In the genomic region with DNA sequence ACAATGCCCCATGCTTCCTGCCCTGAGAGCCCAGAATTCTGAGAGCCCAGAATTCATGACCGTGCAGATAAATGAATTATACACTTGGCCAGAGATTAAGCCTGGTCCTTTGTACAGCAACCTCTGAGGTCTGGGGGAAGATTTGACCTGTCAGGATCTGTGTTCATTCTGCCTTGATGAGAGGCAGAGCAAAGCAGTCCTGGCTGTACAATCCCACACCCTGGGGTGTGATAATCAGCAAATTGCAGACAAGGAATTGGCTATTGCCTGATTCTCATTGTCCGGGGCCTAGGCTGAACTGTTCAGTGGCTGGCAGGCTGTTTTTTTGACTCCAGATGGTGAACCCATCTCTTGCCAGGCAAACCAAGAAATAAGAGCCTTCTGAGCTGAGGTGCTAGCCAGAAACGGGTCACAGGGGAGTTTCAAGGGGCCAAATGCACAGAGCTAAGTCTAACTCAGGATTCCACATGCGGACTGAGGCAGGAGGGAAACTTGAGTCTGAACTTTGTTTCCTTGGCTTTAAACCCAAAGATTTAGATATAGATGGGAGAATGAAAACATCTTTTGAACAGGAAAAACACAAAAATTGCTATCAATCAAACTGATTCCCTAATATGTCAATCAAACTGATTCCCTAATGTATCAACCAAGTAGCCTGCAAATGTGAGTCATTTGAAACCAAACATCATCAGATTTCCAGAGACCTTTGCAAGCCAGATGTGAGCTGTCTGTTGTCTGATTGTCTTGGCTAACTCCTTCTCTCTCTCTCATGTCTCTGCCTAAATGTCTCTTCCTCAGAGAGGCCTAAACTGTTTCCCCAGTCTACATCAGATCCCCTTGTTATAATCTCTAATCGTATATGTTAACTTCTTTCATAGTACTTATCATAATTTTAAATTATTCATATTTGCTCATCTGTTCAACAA, we compare ENCODE assay signal across 19 cellular contexts.
A peak's percentile ranks its signal among the peaks of the same experiment; 100 is the strongest.
DNase-seq lines count a peak whose midpoint lies in the region; ATAC-seq and TF ChIP-seq lines count a peak whose summit lies in the region.
"Had no signal": no experiment of that assay in that cellular context is flagged by ENCODE, and none has a peak within 500 bp of the region (broad histone marks: within the 10 kb centered on the region; RNA-seq: fewer than 3 reads in every experiment).

No MANE protein-coding gene starts in this region.

- no peak for DNase-seq in Right ventricle myocardium inferior (ENCODE audit: missing footprints)
- DNase-seq in right atrium auricular region (ENCODE audit: low spot score) = no peak
- peak; percentile 58 for DNase-seq in ecto neural progenitor cell (ENCODE audit: low spot score)
- DNase-seq in right cardiac atrium = peak; percentile 29 to 71 (median 54)
- no peak for DNase-seq in type B pancreatic cell (ENCODE audit: extremely low spot score, unreplicated experiment)
- no peak for DNase-seq in ureter (ENCODE audit: low spot score)
- no peak for DNase-seq in NCI-H345 treated with DMSO at 0.1 percent for 48 hours (lab: John Stamatoyannopoulos, UW; ENCODE audit: unreplicated experiment)
- no peak for DNase-seq in NCI-H748 treated with DMSO at 0.1 percent for 48 hours (lab: John Stamatoyannopoulos, UW)
- DNase-seq: 8988T; CD8-positive, alpha-beta memory T cell; DMS153; EL; H9; NCI-H1417; NCI-H2029 treated with DMSO at 0.1 percent for 48 hours; NCI-H2227 treated with DMSO at 0.1 percent for 48 hours; PC-3 had no signal

- intact Hi-C loops in Right ventricle myocardium inferior (cut with DNase I) = no loop called here
- intact Hi-C loops in right cardiac atrium (cut with DNase I) = no loop called here

- no peaks in the 10 kb centered on the region for H3K27me3 ChIP-seq in right atrium auricular region
- no peaks in the 10 kb centered on the region for H3K27me3 ChIP-seq in right cardiac atrium (ENCODE audit: control insufficient read depth, insufficient read depth)

- H3K4me3 Mint-ChIP-seq in type B pancreatic cell = no peak overlapping the region
- H3K4me3 Mint-ChIP-seq: CD8-positive, alpha-beta memory T cell; H9; IgD-negative memory B cell had no signal

- peak overlapping the region; percentile 15 for H3K27ac Mint-ChIP-seq in type B pancreatic cell
- H3K27ac Mint-ChIP-seq: CD8-positive, alpha-beta memory T cell; IgD-negative memory B cell had no signal

- H3K4me3 ChIP-seq in right atrium auricular region = no peak overlapping the region
- no peak overlapping the region for H3K4me3 ChIP-seq in right cardiac atrium (ENCODE audit: low read length)
- H3K4me3 ChIP-seq: BLaER1 had no signal

- TF ChIP-seq CTCF in right atrium auricular region (IDR thresholded peaks at IDR 0.05) = no peak
- TF ChIP-seq CTCF in type B pancreatic cell (conservative IDR thresholded peaks at IDR 0.05) = no peak

- H3K9me3 Mint-ChIP-seq in type B pancreatic cell = peaks cover 14% of the 10 kb centered on the region
- H3K9me3 Mint-ChIP-seq: CD8-positive, alpha-beta memory T cell had no signal

- no peaks in the 10 kb centered on the region for H3K36me3 ChIP-seq in right atrium auricular region
- H3K36me3 ChIP-seq: BLaER1 had no signal

- H3K27me3 Mint-ChIP-seq in type B pancreatic cell = no peaks in the 10 kb centered on the region

- ATAC-seq in Right ventricle myocardium inferior (peak; percentile 92), right cardiac atrium (peak; percentile 57 to 90)
- ATAC-seq: PC-3 had no signal

- peaks cover 18% of the 10 kb centered on the region for H3K4me1 Mint-ChIP-seq in type B pancreatic cell (ENCODE audit: unreplicated experiment)
- H3K4me1 Mint-ChIP-seq: CD8-positive, alpha-beta memory T cell; IgD-negative memory B cell had no signal

- H3K9me3 ChIP-seq in right atrium auricular region = peaks cover 0 to 11% of the 10 kb centered on the region in 2 donors
- no peaks in the 10 kb centered on the region for H3K9me3 ChIP-seq in right cardiac atrium (ENCODE audit: control insufficient read depth, low read length)

- 52% methylated on average over 5 of the region's 5 CpGs for WGBS in right cardiac atrium

- H3K4me1 ChIP-seq in right atrium auricular region (no peaks in the 10 kb centered on the region), right cardiac atrium (ENCODE audit: control insufficient read depth, insufficient read depth, low read length) (no peaks in the 10 kb centered on the region)
- H3K4me1 ChIP-seq: BLaER1 had no signal

- H3K27ac ChIP-seq in right atrium auricular region (peak overlapping the region in 1 of 2 donors; percentile 2), right cardiac atrium (ENCODE audit: low read length) (peak overlapping the region; percentile 30)
- H3K27ac ChIP-seq: BLaER1 had no signal

- no peaks in the 10 kb centered on the region for H3K36me3 Mint-ChIP-seq in type B pancreatic cell
- H3K36me3 Mint-ChIP-seq: CD8-positive, alpha-beta memory T cell; IgD-negative memory B cell had no signal

Comparison
In these comparisons a context has a peak if more than half of its experiments do, and no peak if none do; other contexts are left out.
1. DNase-seq: peak in ecto neural progenitor cell (single experiment) and right cardiac atrium (3 of 3); none in Right ventricle myocardium inferior (single experiment), right atrium auricular region (single experiment), type B pancreatic cell (single experiment), ureter (single experiment), NCI-H345 treated with DMSO at 0.1 percent for 48 hours (single experiment) and NCI-H748 treated with DMSO at 0.1 percent for 48 hours (single experiment).